ENCODE assay signal across 8 cellular contexts in the genomic region with DNA sequence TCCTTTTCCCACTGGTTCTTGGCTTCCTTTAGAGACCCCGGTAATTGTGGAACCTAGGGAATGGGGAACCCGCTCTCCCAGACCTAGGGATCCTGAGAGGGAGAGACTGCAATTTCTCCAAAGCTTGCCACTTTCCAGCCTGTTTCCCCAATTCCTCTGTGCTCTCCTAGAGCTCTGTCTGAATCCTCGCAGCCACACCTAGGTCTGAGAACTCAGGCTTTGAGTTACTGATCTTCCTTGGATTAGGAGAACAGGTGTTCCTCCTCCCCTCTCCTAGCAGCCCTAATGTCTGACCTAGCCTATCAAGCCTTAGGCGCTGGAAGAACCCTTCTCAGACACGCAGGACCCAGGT. TPM values are rescaled to one million over a fixed set of nuclear protein-coding genes. Genes with fewer than 3 reads are reported as not detected.
DNase-seq lines count a peak whose midpoint lies in the region; ATAC-seq and TF ChIP-seq lines count a peak whose summit lies in the region.

No MANE protein-coding gene starts in this region.

- H3K4me1 ChIP-seq in hepatocyte (ENCODE audit: insufficient read depth), result peaks cover 11% of the 10 kb centered on the region

- H3K27me3 ChIP-seq in SU-DHL-6 (ENCODE audit: low read length), result no peaks in the 10 kb centered on the region
- H3K27me3 ChIP-seq in hepatocyte, result peaks cover 46% of the 10 kb centered on the region

- H3K27me3 Mint-ChIP-seq in activated CD8-positive, alpha-beta memory T cell treated with anti-CD3 and anti-CD28 coated beads, Interleukin-2, amount 10 ng/mL, durations not matched to agents 7 days and 5 days, result peaks cover 29% of the 10 kb centered on the region
- peaks cover 31 to 35% of the 10 kb centered on the region in 2 donors for H3K27me3 Mint-ChIP-seq in stimulated activated naive B cell treated with anti-CD40 and anti-IgM and Interleukin-4, amounts not matched to agents 10 μg/mL and 1 μg/mL and 100 μg/mL, for 72 hours

- peak overlapping the region; percentile 68 for H3K4me2 ChIP-seq in SU-DHL-6 (ENCODE audit: low read depth, low read length, poor library complexity, severe bottlenecking)
- peak overlapping the region; percentile 96 for H3K4me2 ChIP-seq in hepatocyte

- 25% methylated on average over 5 of the region's 5 CpGs for WGBS in hepatocyte (ENCODE audit: low lambda C conversion rate, missing lambda C conversion rate)

- H3K27ac ChIP-seq in SU-DHL-6 (ENCODE audit: low read depth, low read length) (no peak overlapping the region), hepatocyte (no peak overlapping the region)

- TF ChIP-seq CTCF in SU-DHL-6 (IDR thresholded peaks at IDR 0.05; ENCODE audit: insufficient read depth, low read length, poor library complexity, severe bottlenecking) (no peak), hepatocyte (IDR thresholded peaks at IDR 0.05; ENCODE audit: poor library complexity) (no peak)

- H3K4me1 Mint-ChIP-seq in activated CD8-positive, alpha-beta memory T cell treated with anti-CD3 and anti-CD28 coated beads, Interleukin-2, amount 10 ng/mL, durations not matched to agents 7 days and 5 days, result peaks cover 22% of the 10 kb centered on the region
- peaks cover 11 to 25% of the 10 kb centered on the region in 2 donors for H3K4me1 Mint-ChIP-seq in stimulated activated naive B cell treated with anti-CD40 and anti-IgM and Interleukin-4, amounts not matched to agents 10 μg/mL and 1 μg/mL and 100 μg/mL, for 72 hours

- no peaks in the 10 kb centered on the region for H3K9me3 Mint-ChIP-seq in activated CD8-positive, alpha-beta memory T cell treated with anti-CD3 and anti-CD28 coated beads, Interleukin-2, amount 10 ng/mL, durations not matched to agents 7 days and 5 days (ENCODE audit: low read depth)
- H3K9me3 Mint-ChIP-seq in stimulated activated naive B cell treated with anti-CD40 and anti-IgM and Interleukin-4, amounts not matched to agents 10 μg/mL and 1 μg/mL and 100 μg/mL, for 72 hours, result peaks cover 2 to 3% of the 10 kb centered on the region in 2 donors

- no peak for ATAC-seq in activated CD8-positive, alpha-beta memory T cell treated with anti-CD3 and anti-CD28 coated beads, Interleukin-2, amount 10 ng/mL, durations not matched to agents 7 days and 5 days
- no peak for ATAC-seq in stimulated activated naive B cell treated with anti-CD40 and anti-IgM and Interleukin-4, amounts not matched to agents 10 μg/mL and 1 μg/mL and 100 μg/mL, for 72 hours (replicated peaks)
- ATAC-seq in HG03095 (IDR thresholded peaks at IDR 0.05; ENCODE audit: unreplicated experiment), result no peak

- no peaks in the 10 kb centered on the region for H3K36me3 ChIP-seq in SU-DHL-6 (ENCODE audit: low read length)
- no peaks in the 10 kb centered on the region for H3K36me3 ChIP-seq in hepatocyte (replicated peaks; ENCODE audit: insufficient read depth, low read depth)

- H4K20me1 ChIP-seq in SU-DHL-6 (ENCODE audit: low read depth, low read length) (no peaks in the 10 kb centered on the region), hepatocyte (ENCODE audit: insufficient read depth, poor library complexity, severe bottlenecking) (no peaks in the 10 kb centered on the region)

- CTCF ChIA-PET in activated CD8-positive, alpha-beta memory T cell treated with anti-CD3 and anti-CD28 coated beads, Interleukin-2, amount 10 ng/mL, durations not matched to agents 7 days and 5 days (lab: Charles Lee), result interaction anchor here (0.8 to 10.3 kb wide), 26 partner anchors 9 to 202 kb away, joined by 3 to 363 read pairs (median 6); a partner anchor contains a TSS

- no peaks in the 10 kb centered on the region for H3K9me3 ChIP-seq in SU-DHL-6 (ENCODE audit: insufficient read depth, low read length)
- no peaks in the 10 kb centered on the region for H3K9me3 ChIP-seq in hepatocyte (ENCODE audit: low read depth)

- no peaks in the 10 kb centered on the region for H3F3A ChIP-seq in SU-DHL-6 (ENCODE audit: insufficient read depth)

- no peak overlapping the region for H3K27ac Mint-ChIP-seq in activated CD8-positive, alpha-beta memory T cell treated with anti-CD3 and anti-CD28 coated beads, Interleukin-2, amount 10 ng/mL, durations not matched to agents 7 days and 5 days
- no peak overlapping the region for H3K27ac Mint-ChIP-seq in stimulated activated naive B cell treated with anti-CD40 and anti-IgM and Interleukin-4, amounts not matched to agents 10 μg/mL and 1 μg/mL and 100 μg/mL, for 72 hours

- peaks cover 6% of the 10 kb centered on the region for H3K36me3 Mint-ChIP-seq in activated CD8-positive, alpha-beta memory T cell treated with anti-CD3 and anti-CD28 coated beads, Interleukin-2, amount 10 ng/mL, durations not matched to agents 7 days and 5 days
- H3K36me3 Mint-ChIP-seq in stimulated activated naive B cell treated with anti-CD40 and anti-IgM and Interleukin-4, amounts not matched to agents 10 μg/mL and 1 μg/mL and 100 μg/mL, for 72 hours, result peaks cover 17 to 28% of the 10 kb centered on the region in 2 donors

- no peaks in the 10 kb centered on the region for H3K9me2 ChIP-seq in SU-DHL-6 (replicated peaks; ENCODE audit: insufficient read depth, low read length)
- no peaks in the 10 kb centered on the region for H3K9me2 ChIP-seq in hepatocyte (replicated peaks; ENCODE audit: insufficient read depth)

- H3K4me3 ChIP-seq in SU-DHL-6 (ENCODE audit: insufficient read depth, low read length, poor library complexity, severe bottlenecking) (peak overlapping the region; percentile 50), hepatocyte (no peak overlapping the region)

- H2AFZ ChIP-seq in SU-DHL-6 (ENCODE audit: low read depth, low read length, severe bottlenecking) (no peak overlapping the region), hepatocyte (no peak overlapping the region)

- H3K4me3 Mint-ChIP-seq in activated CD8-positive, alpha-beta memory T cell treated with anti-CD3 and anti-CD28 coated beads, Interleukin-2, amount 10 ng/mL, durations not matched to agents 7 days and 5 days, result peak overlapping the region; percentile 74
- H3K4me3 Mint-ChIP-seq in stimulated activated naive B cell treated with anti-CD40 and anti-IgM and Interleukin-4, amounts not matched to agents 10 μg/mL and 1 μg/mL and 100 μg/mL, for 72 hours, result peak overlapping the region; percentile 85 to 87

- peak overlapping the region; percentile 38; the same call in 1 of the 2 replicates for H3K9ac ChIP-seq in SU-DHL-6 (ENCODE audit: low read length)

- DNase-seq in activated CD8-positive, alpha-beta memory T cell treated with anti-CD3 and anti-CD28 coated beads, Interleukin-2, amount 10 ng/mL, durations not matched to agents 7 days and 5 days, result no peak
- DNase-seq in activated CD8-positive, alpha-beta memory T cell treated with anti-CD3 and anti-CD28 coated beads, Interleukin-2, amount 50 U/mL, for 48 hours, result no peak
- DNase-seq in hepatocyte (ENCODE audit: low spot score) (no peak), HT-29 (ENCODE audit: low spot score) (no peak)
- no peak for DNase-seq in stimulated activated naive B cell treated with anti-CD40 and anti-IgM and Interleukin-4, amounts not matched to agents 10 μg/mL and 1 μg/mL and 100 μg/mL, for 72 hours
- no peak for DNase-seq in stimulated activated CD4-positive, alpha-beta T cell treated with anti-CD3 and anti-CD28 coated beads, Interleukin-2, amount 100 ng/mL, for 48 hours

- H3K79me2 ChIP-seq in SU-DHL-6 (ENCODE audit: insufficient read depth, low read length) (no peaks in the 10 kb centered on the region), hepatocyte (no peaks in the 10 kb centered on the region)

RNA-seq across cellular contexts. Expression of a gene that starts 20.0 kb away (rescaled TPM):
- total RNA-seq in activated CD8-positive, alpha-beta memory T cell treated with anti-CD3 and anti-CD28 coated beads, Interleukin-2, amount 10 ng/mL, durations not matched to agents 7 days and 5 days, result under 1 TPM in 1 of 2 experiments, not detected in 1; 0.41 TPM
- not detected in 2 replicates for total RNA-seq in hepatocyte
- polyA plus RNA-seq in hepatocyte, result not detected in 2 replicates
- total RNA-seq in HT-29 (2014; rRNA removed; shearing (Covaris generic)), result 0.03 and 0.23 TPM in 2 replicates

RNA-seq across cellular contexts. Expression of a gene that starts 36.9 kb away (rescaled TPM):
- total RNA-seq in activated CD8-positive, alpha-beta memory T cell treated with anti-CD3 and anti-CD28 coated beads, Interleukin-2, amount 10 ng/mL, durations not matched to agents 7 days and 5 days, result 100 to 1,000 TPM in 1 of 2 experiments, 10 to 100 TPM in 1; 42.9 to 120 TPM
- 2.3 and 5.4 TPM in 2 replicates for total RNA-seq in hepatocyte
- polyA plus RNA-seq in hepatocyte, result 7.7 and 13.2 TPM in 2 replicates
- total RNA-seq in HT-29 (2014; rRNA removed; shearing (Covaris generic)), result 1.2 and 2.0 TPM in 2 replicates

RNA-seq across cellular contexts. Expression of a gene that starts 46.9 kb away (rescaled TPM):
- 100 to 1,000 TPM; 268 to 300 TPM for total RNA-seq in activated CD8-positive, alpha-beta memory T cell treated with anti-CD3 and anti-CD28 coated beads, Interleukin-2, amount 10 ng/mL, durations not matched to agents 7 days and 5 days
- 124 and 146 TPM in 2 replicates for total RNA-seq in hepatocyte
- polyA plus RNA-seq in hepatocyte, result 350 and 355 TPM in 2 replicates
- total RNA-seq in HT-29 (2014; rRNA removed; shearing (Covaris generic)), result 289 and 300 TPM in 2 replicates

RNA-seq across cellular contexts. Expression of a gene that starts 52.9 kb away (rescaled TPM):
- 10 to 100 TPM; 49.2 to 53.6 TPM for total RNA-seq in activated CD8-positive, alpha-beta memory T cell treated with anti-CD3 and anti-CD28 coated beads, Interleukin-2, amount 10 ng/mL, durations not matched to agents 7 days and 5 days
- 13.7 and 15.5 TPM in 2 replicates for total RNA-seq in hepatocyte
- 32.1 and 36.0 TPM in 2 replicates for polyA plus RNA-seq in hepatocyte
- 5.2 and 7.4 TPM in 2 replicates for total RNA-seq in HT-29 (2014; rRNA removed; shearing (Covaris generic))
